ENCODE assay signal across 1 cellular context in the genomic region with DNA sequence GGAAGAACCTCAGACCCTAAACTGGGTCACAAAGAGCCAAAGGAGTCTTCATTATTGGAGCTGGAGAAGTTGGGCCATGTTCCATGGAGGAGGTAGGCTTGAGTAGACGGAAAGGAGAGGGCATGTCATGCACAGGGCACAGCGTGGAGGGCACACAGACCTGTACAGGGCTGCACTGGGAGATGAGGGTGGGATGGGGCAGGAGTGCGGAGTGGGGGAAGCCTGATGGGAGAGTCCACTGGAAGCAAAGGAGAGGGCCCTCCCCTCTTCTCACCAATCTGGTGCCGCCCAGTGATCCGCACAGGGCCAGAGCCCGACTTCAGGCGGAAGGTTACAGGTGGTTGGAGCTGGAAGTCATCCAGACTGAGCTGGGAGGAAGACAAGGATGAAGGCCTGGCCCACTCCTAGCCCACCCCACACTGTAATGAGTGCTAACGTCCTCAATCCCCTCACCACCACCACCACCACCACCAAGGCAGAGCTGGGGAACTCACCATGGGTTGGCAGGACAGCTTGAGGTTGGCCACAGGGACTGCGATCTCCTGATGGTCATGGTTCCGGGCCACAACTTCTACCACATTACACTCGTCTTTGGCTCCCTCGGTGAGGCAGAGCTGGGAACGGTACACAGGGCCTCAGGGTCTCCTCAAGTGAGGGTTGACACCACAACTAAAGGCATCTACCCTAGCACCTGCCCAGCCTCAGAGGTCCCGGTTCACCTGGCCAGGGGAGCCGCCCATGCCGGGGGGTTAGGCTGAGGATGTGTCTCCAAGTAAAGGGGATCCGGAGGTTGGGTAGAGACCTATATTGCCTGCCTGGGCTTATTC.
TF ChIP-seq lines count a peak whose summit lies in the region.

No MANE protein-coding gene starts in this region.

TF ChIP-seq in endothelial cell of umbilical vein, 7 proteins besides CTCF, POLR2A, EP300 and RAD21 (continued from another document):
- TF ChIP-seq FOS (IDR thresholded peaks at IDR 0.05; ENCODE audit: borderline replicate concordance, insufficient read depth, low read length) (no peak), EZH2 (IDR thresholded peaks at IDR 0.05; ENCODE audit: borderline replicate concordance, low read depth, low read length, severe bottlenecking) (no peak), POLR2AphosphoS5 (IDR thresholded peaks at IDR 0.05; ENCODE audit: insufficient read depth, low read depth, low read length) (no peak), MYC (IDR thresholded peaks at IDR 0.05; ENCODE audit: low read depth, low read length) (no peak), JUN (IDR thresholded peaks at IDR 0.05; ENCODE audit: borderline replicate concordance, insufficient read depth, insufficient read length, low read depth) (no peak)
- TF ChIP-seq, protein P1, sequence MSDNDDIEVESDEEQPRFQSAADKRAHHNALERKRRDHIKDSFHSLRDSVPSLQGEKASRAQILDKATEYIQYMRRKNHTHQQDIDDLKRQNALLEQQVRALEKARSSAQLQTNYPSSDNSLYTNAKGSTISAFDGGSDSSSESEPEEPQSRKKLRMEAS (IDR thresholded peaks at IDR 0.05; ENCODE audit: insufficient read depth, insufficient read length): no peak
